In the genomic region with DNA sequence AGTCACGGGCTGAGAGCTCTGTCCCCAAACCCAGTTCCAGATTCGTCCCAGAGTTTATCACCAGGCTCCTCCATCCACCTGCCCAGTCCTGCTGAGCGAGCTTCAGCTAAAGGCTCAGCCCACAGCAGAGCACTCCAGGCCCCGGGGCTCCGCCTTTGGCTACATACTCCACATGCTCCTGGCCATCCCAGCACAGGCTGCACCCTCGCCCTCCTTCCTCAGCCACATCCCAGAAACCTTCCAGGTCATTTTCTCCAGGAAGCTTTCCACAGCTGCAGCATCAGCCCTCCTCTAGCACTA, we compare ENCODE assay signal across 16 cellular contexts. TPM values are rescaled to one million over a fixed set of nuclear protein-coding genes. Genes with fewer than 3 reads are reported as not detected.
"Had no signal": no experiment of that assay in that cellular context is flagged by ENCODE, and none has a peak within 500 bp of the region (broad histone marks: within the 10 kb centered on the region; RNA-seq: fewer than 3 reads in every experiment).

No MANE protein-coding gene starts in this region.

- H3K27me3 Mint-ChIP-seq: activated CD8-positive, alpha-beta memory T cell treated with anti-CD3 and anti-CD28 coated beads, Interleukin-2, amount 10 ng/mL, durations not matched to agents 7 days and 5 days; activated naive CD8-positive, alpha-beta T cell treated with anti-CD3 and anti-CD28 coated beads, Interleukin-2, amount 50 U/mL, for 24 hours; activated T-cell treated with anti-CD3 and anti-CD28 coated beads, Interleukin-2, amount 50 U/mL, for 24 hours had no signal

- H3K4me3 ChIP-seq: heart left ventricle, ovary, vagina had no signal

- ATAC-seq: activated CD4-positive, CD25-positive, alpha-beta regulatory T cell treated with anti-CD3 and anti-CD28 coated beads, Interleukin-2, amount 50 U/mL, for 24 hours; activated CD8-positive, alpha-beta memory T cell treated with anti-CD3 and anti-CD28 coated beads, Interleukin-2, amount 10 ng/mL, durations not matched to agents 7 days and 5 days; activated naive CD8-positive, alpha-beta T cell treated with anti-CD3 and anti-CD28 coated beads, Interleukin-2, amount 50 U/mL, for 24 hours; heart left ventricle had no signal

- H3K9me3 Mint-ChIP-seq: activated naive CD8-positive, alpha-beta T cell treated with anti-CD3 and anti-CD28 coated beads, Interleukin-2, amount 50 U/mL, for 24 hours; activated T-cell treated with anti-CD3 and anti-CD28 coated beads, Interleukin-2, amount 50 U/mL, for 24 hours had no signal

- H3K27ac Mint-ChIP-seq: activated naive CD8-positive, alpha-beta T cell treated with anti-CD3 and anti-CD28 coated beads, Interleukin-2, amount 50 U/mL, for 24 hours had no signal

- H3K4me3 Mint-ChIP-seq: activated CD8-positive, alpha-beta memory T cell treated with anti-CD3 and anti-CD28 coated beads, Interleukin-2, amount 10 ng/mL, durations not matched to agents 7 days and 5 days; activated naive CD8-positive, alpha-beta T cell treated with anti-CD3 and anti-CD28 coated beads, Interleukin-2, amount 50 U/mL, for 24 hours; activated T-cell treated with anti-CD3 and anti-CD28 coated beads, Interleukin-2, amount 50 U/mL, for 24 hours had no signal

- DNase-seq: activated CD4-positive, alpha-beta T cell treated with anti-CD3 and anti-CD28 coated beads, Interleukin-2, amount 50 U/mL, for 48 hours; activated naive CD8-positive, alpha-beta T cell treated with anti-CD3 and anti-CD28 coated beads, Interleukin-2, amount 50 U/mL, for 24 hours; activated T-cell treated with anti-CD3 and anti-CD28 coated beads, Interleukin-2, amount 50 U/mL, for 24 hours; effector CD4-positive, alpha-beta T cell; heart left ventricle; mesendoderm; stimulated activated CD4-positive, alpha-beta T cell treated with anti-CD3 and anti-CD28 coated beads, Interleukin-15, amount 100 ng/mL, for 24 hours; stimulated activated CD4-positive, alpha-beta T cell treated with anti-CD3 and anti-CD28 coated beads, Interleukin-4, amount 100 ng/mL, for 4 hours had no signal

RNA-seq across cellular contexts. Expression of a gene that starts 14.8 kb away (rescaled TPM):
- total RNA-seq: astrocyte; fibroblast of lung; frontal cortex; heart left ventricle; T-helper 1 cell treated with Interleukin-12 subunit alpha and Interleukin-12 subunit beta and Interleukin-4 antibody, amounts not matched to agents 30 ng/mL and 1 ng/mL, for 36 hours; vagina had no signal

RNA-seq across cellular contexts. Expression of a gene that starts 22.5 kb away (rescaled TPM):
- total RNA-seq: frontal cortex had no signal
